Comparison of ENCODE assay signal across 21 cellular contexts in the genomic region with DNA sequence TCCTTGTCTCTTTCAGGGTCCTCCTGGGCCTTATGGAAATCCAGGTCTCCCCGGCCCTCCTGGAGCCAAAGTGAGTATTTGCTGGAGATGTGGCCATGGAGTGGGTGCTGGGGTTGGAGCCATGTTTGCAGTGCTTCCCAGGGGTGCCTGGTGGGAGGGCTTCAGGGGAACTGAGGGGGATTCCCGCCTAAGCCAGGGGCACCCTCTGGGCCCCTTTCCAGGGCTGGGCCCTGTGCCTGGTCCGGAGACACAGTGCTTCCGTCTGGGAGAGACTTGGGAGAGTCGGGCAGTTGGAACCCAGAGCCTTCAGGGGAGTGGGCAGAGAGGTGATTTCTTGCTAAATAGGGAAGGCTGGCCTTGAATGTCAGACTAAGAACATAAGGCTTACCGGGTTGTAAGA. TPM values are rescaled to one million over a fixed set of nuclear protein-coding genes. Genes with fewer than 3 reads are reported as not detected.
DNase-seq lines count a peak whose midpoint lies in the region; ATAC-seq, FAIRE-seq and TF ChIP-seq lines count a peak whose summit lies in the region.
"Had no signal": no experiment of that assay in that cellular context is flagged by ENCODE, and none has a peak within 500 bp of the region (broad histone marks: within the 10 kb centered on the region; RNA-seq: fewer than 3 reads in every experiment).

No MANE protein-coding gene starts in this region.

- H3K27ac ChIP-seq in left ventricle myocardium inferior (replicated peaks) (no peak overlapping the region), kidney (ENCODE audit: low read depth in 2 of 2, low read length in 2 of 2) (no peak overlapping the region), neural progenitor cell (no peak overlapping the region), vagina (peak overlapping the region; percentile 46)

- no peaks in the 10 kb centered on the region for H3F3A ChIP-seq in neural progenitor cell (ENCODE audit: low read depth)

- H3K9me3 Mint-ChIP-seq in neural progenitor cell: no peaks in the 10 kb centered on the region
- H3K9me3 Mint-ChIP-seq: CD4-positive, CD25-positive, alpha-beta regulatory T cell; H9 had no signal

- DNase-seq in left cardiac atrium (peak; percentile 3), left ventricle myocardium inferior (no peak), kidney (peak; percentile 47), neural progenitor cell (ENCODE audit: low spot score) (no peak), vagina (ENCODE audit: extremely low spot score in 2 of 2) (no peak), NCI-H2196 (lab: John Stamatoyannopoulos, UW; ENCODE audit: unreplicated experiment) (no peak), NCI-H1417 treated with DMSO at 0.1 percent for 48 hours (lab: John Stamatoyannopoulos, UW) (no peak), SHP77 (lab: John Stamatoyannopoulos, UW) (no peak)
- DNase-seq: C1 segment of cervical spinal cord; CD4-positive, CD25-positive, alpha-beta regulatory T cell; CD8-positive, alpha-beta memory T cell; COR-L47; DMS 273 treated with DMSO at 0.1 percent for 48 hours; DMS53; DND-41; EL; H9 had no signal

- no peaks in the 10 kb centered on the region for H3K9me3 ChIP-seq in left ventricle myocardium inferior (replicated peaks)
- H3K9me3 ChIP-seq in kidney (ENCODE audit: control insufficient read depth in 1 of 2, low read length in 2 of 2): no peaks in the 10 kb centered on the region
- H3K9me3 ChIP-seq in neural progenitor cell (ENCODE audit: low read depth): no peaks in the 10 kb centered on the region
- no peaks in the 10 kb centered on the region for H3K9me3 ChIP-seq in vagina

- no peak for TF ChIP-seq POLR2A in vagina (IDR thresholded peaks at IDR 0.05)

- H3K27me3 ChIP-seq in left ventricle myocardium inferior (ENCODE audit: low read depth): no peaks in the 10 kb centered on the region
- H3K27me3 ChIP-seq in neural progenitor cell: no peaks in the 10 kb centered on the region
- H3K27me3 ChIP-seq in vagina: no peaks in the 10 kb centered on the region

- FAIRE-seq in kidney (lab: Jason Lieb, UNC): no peak
- FAIRE-seq: GM12878, GM19239, H1 had no signal

- peaks cover 8% of the 10 kb centered on the region for H3K27me3 Mint-ChIP-seq in neural progenitor cell (ENCODE audit: insufficient read depth, low read depth)

- H3K4me3 ChIP-seq in left ventricle myocardium inferior (no peak overlapping the region), kidney (ENCODE audit: low read length in 2 of 2) (no peak overlapping the region), neural progenitor cell (no peak overlapping the region), vagina (no peak overlapping the region)
- H3K4me3 ChIP-seq: GM12878 had no signal

- no peak overlapping the region for H3K4me3 Mint-ChIP-seq in neural progenitor cell
- H3K4me3 Mint-ChIP-seq: B cell; CD4-positive, CD25-positive, alpha-beta regulatory T cell; CD8-positive, alpha-beta memory T cell; H9 had no signal

- H3K27ac Mint-ChIP-seq in neural progenitor cell: peak overlapping the region; percentile 21
- H3K27ac Mint-ChIP-seq: B cell; CD4-positive, CD25-positive, alpha-beta regulatory T cell had no signal

- no peak for ATAC-seq in left cardiac atrium
- ATAC-seq: GM12878 had no signal

- H4K20me1 ChIP-seq in neural progenitor cell (ENCODE audit: low read depth): peaks cover 5% of the 10 kb centered on the region

- H3K4me1 Mint-ChIP-seq in neural progenitor cell: peaks cover 20% of the 10 kb centered on the region
- H3K4me1 Mint-ChIP-seq: B cell; CD4-positive, CD25-positive, alpha-beta regulatory T cell; CD8-positive, alpha-beta memory T cell had no signal

- intact Hi-C loops in left cardiac atrium (cut with DNase I): no loop called here
- intact Hi-C loops in left ventricle myocardium inferior (cut with micrococcal nuclease): loop anchor here (10.0 kb wide), 1 partner anchor 62 kb away; no protein-coding TSS in a partner anchor
- intact Hi-C loops in kidney (cut with DNase I): no loop called here
- intact Hi-C loops in vagina (cut with DNase I): no loop called here

- H3K79me2 ChIP-seq in neural progenitor cell (ENCODE audit: low read depth): no peaks in the 10 kb centered on the region

- TF ChIP-seq CTCF in left ventricle myocardium inferior (IDR thresholded peaks at IDR 0.05; ENCODE audit: borderline replicate concordance) (no peak), kidney (IDR thresholded peaks at IDR 0.05; ENCODE audit: borderline replicate concordance, extremely low read depth, insufficient read depth) (no peak), neural progenitor cell (IDR thresholded peaks at IDR 0.05) (no peak), vagina (IDR thresholded peaks at IDR 0.05) (no peak)

- H2AFZ ChIP-seq in neural progenitor cell (replicated peaks): no peak overlapping the region

- H3K9ac ChIP-seq in kidney (ENCODE audit: low read length in 2 of 2): no peak overlapping the region
- H3K9ac ChIP-seq in neural progenitor cell: no peak overlapping the region

- no peak overlapping the region for H3K4me2 ChIP-seq in neural progenitor cell

- H3K36me3 Mint-ChIP-seq in neural progenitor cell: peaks cover 5% of the 10 kb centered on the region
- H3K36me3 Mint-ChIP-seq: CD4-positive, CD25-positive, alpha-beta regulatory T cell; CD8-positive, alpha-beta memory T cell had no signal

- no peaks in the 10 kb centered on the region for H3K36me3 ChIP-seq in left ventricle myocardium inferior
- no peaks in the 10 kb centered on the region for H3K36me3 ChIP-seq in kidney (ENCODE audit: control insufficient read depth in 1 of 2, insufficient read depth in 2 of 2, low read length in 2 of 2)
- no peaks in the 10 kb centered on the region for H3K36me3 ChIP-seq in neural progenitor cell
- H3K36me3 ChIP-seq in vagina: no peaks in the 10 kb centered on the region

- peaks cover 67% of the 10 kb centered on the region for H3K4me1 ChIP-seq in left ventricle myocardium inferior
- H3K4me1 ChIP-seq in kidney (ENCODE audit: control insufficient read depth in 1 of 2, insufficient read depth in 1 of 2, low read depth in 1 of 2, low read length in 2 of 2): peaks cover 28 to 34% of the 10 kb centered on the region in 2 donors
- peaks cover 7% of the 10 kb centered on the region for H3K4me1 ChIP-seq in neural progenitor cell
- H3K4me1 ChIP-seq in vagina: peaks cover 48% of the 10 kb centered on the region

RNA-seq across cellular contexts. Expression of a gene that starts 27.7 kb away (rescaled TPM):
- 1 to 10 TPM; 7.0 to 9.2 TPM for total RNA-seq in left cardiac atrium
- total RNA-seq in left ventricle myocardium inferior: 6.4 TPM
- 45.6 TPM for total RNA-seq in kidney
- polyA plus RNA-seq in kidney (ENCODE audit: insufficient read depth, low read depth, low replicate concordance): 13.6 TPM
- 4.3 and 16.2 TPM in 2 replicates for total RNA-seq in neural progenitor cell (ENCODE audit: low replicate concordance)
- total RNA-seq in vagina: 17.2 TPM
- polyA plus RNA-seq: CD4-positive, CD25-positive, alpha-beta regulatory T cell; CD8-positive, alpha-beta memory T cell; GM12878 had no signal

Comparison
In these comparisons a context has a peak if more than half of its experiments do, and no peak if none do; other contexts are left out.
1. DNase-seq: peak in left cardiac atrium (single experiment) and kidney (single experiment); none in left ventricle myocardium inferior (single experiment), neural progenitor cell (single experiment), vagina (0 of 2), NCI-H2196 (single experiment), NCI-H1417 treated with DMSO at 0.1 percent for 48 hours (single experiment) and SHP77 (0 of 2).